In genomic region chr16:30535777-30536190, GRCh38 we compare ENCODE assay signal across 1 cellular context.
TF ChIP-seq lines count a peak whose summit lies in the region.

No MANE protein-coding gene starts in this region.

TF ChIP-seq in HepG2, 621 proteins besides CTCF, POLR2A, EP300 and RAD21 (continued from another document):
- TF ChIP-seq RBM39 (IDR thresholded peaks at IDR 0.05; ENCODE audit: low read depth, low read length, poor library complexity, severe bottlenecking) = no peak
- no peak for TF ChIP-seq ZNF644 (CRISPR knock-in tag; IDR thresholded peaks at IDR 0.05; ENCODE audit: low read depth)
- TF ChIP-seq, protein P1, sequence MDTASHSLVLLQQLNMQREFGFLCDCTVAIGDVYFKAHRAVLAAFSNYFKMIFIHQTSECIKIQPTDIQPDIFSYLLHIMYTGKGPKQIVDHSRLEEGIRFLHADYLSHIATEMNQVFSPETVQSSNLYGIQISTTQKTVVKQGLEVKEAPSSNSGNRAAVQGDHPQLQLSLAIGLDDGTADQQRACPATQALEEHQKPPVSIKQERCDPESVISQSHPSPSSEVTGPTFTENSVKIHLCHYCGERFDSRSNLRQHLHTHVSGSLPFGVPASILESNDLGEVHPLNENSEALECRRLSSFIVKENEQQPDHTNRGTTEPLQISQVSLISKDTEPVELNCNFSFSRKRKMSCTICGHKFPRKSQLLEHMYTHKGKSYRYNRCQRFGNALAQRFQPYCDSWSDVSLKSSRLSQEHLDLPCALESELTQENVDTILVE (CRISPR knock-in tag; IDR thresholded peaks at IDR 0.05) = no peak; the same call in 1 of the 2 replicates
- TF ChIP-seq ZNF768 (CRISPR knock-in tag; IDR thresholded peaks at IDR 0.05) = peak; percentile 64; the same call in 1 of the 2 replicates
- no peak for TF ChIP-seq ZNF552 (CRISPR knock-in tag; IDR thresholded peaks at IDR 0.05; ENCODE audit: borderline replicate concordance)
- TF ChIP-seq TEAD2 (CRISPR knock-in tag; IDR thresholded peaks at IDR 0.05) = no peak
- no peak for TF ChIP-seq XBP1 (CRISPR knock-in tag; IDR thresholded peaks at IDR 0.05)
- no peak for TF ChIP-seq TEAD3 (CRISPR knock-in tag; optimal IDR thresholded peaks at IDR 0.05; ENCODE audit: borderline replicate concordance)
- TF ChIP-seq NBN (conservative IDR thresholded peaks at IDR 0.05) = no peak
- no peak for TF ChIP-seq PHF8 (CRISPR knock-in tag; IDR thresholded peaks at IDR 0.05)
- TF ChIP-seq ETV6 (CRISPR knock-in tag; conservative IDR thresholded peaks at IDR 0.05) = no peak; the same call in 1 of the 2 replicates
- no peak for TF ChIP-seq ZNF407 (CRISPR knock-in tag; IDR thresholded peaks at IDR 0.05; ENCODE audit: not compliant biosample characterization)
- TF ChIP-seq ZNF207 (IDR thresholded peaks at IDR 0.05; ENCODE audit: borderline replicate concordance) = no peak
- no peak; the same call in 1 of the 2 replicates for TF ChIP-seq ZMYM2 (CRISPR knock-in tag; IDR thresholded peaks at IDR 0.05)
- TF ChIP-seq ZNF34 (CRISPR knock-in tag; IDR thresholded peaks at IDR 0.05; ENCODE audit: borderline replicate concordance) = no peak
- no peak for TF ChIP-seq KDM4B (CRISPR knock-in tag; IDR thresholded peaks at IDR 0.05)
- TF ChIP-seq ZNF382 (CRISPR knock-in tag; IDR thresholded peaks at IDR 0.05; ENCODE audit: borderline replicate concordance) = no peak
- TF ChIP-seq ZNF704 (CRISPR knock-in tag; IDR thresholded peaks at IDR 0.05; ENCODE audit: borderline replicate concordance) = 0 out of 2 replicates have a peak, but pooled peaks have one; percentile 69
- TF ChIP-seq, protein P2, sequence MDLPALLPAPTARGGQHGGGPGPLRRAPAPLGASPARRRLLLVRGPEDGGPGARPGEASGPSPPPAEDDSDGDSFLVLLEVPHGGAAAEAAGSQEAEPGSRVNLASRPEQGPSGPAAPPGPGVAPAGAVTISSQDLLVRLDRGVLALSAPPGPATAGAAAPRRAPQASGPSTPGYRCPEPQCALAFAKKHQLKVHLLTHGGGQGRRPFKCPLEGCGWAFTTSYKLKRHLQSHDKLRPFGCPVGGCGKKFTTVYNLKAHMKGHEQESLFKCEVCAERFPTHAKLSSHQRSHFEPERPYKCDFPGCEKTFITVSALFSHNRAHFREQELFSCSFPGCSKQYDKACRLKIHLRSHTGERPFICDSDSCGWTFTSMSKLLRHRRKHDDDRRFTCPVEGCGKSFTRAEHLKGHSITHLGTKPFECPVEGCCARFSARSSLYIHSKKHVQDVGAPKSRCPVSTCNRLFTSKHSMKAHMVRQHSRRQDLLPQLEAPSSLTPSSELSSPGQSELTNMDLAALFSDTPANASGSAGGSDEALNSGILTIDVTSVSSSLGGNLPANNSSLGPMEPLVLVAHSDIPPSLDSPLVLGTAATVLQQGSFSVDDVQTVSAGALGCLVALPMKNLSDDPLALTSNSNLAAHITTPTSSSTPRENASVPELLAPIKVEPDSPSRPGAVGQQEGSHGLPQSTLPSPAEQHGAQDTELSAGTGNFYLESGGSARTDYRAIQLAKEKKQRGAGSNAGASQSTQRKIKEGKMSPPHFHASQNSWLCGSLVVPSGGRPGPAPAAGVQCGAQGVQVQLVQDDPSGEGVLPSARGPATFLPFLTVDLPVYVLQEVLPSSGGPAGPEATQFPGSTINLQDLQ (CRISPR knock-in tag; IDR thresholded peaks at IDR 0.05) = no peak; the same call in 1 of the 2 replicates
- no peak for TF ChIP-seq U2AF2 (IDR thresholded peaks at IDR 0.05; ENCODE audit: low read depth, low read length)
- TF ChIP-seq, protein P3, sequence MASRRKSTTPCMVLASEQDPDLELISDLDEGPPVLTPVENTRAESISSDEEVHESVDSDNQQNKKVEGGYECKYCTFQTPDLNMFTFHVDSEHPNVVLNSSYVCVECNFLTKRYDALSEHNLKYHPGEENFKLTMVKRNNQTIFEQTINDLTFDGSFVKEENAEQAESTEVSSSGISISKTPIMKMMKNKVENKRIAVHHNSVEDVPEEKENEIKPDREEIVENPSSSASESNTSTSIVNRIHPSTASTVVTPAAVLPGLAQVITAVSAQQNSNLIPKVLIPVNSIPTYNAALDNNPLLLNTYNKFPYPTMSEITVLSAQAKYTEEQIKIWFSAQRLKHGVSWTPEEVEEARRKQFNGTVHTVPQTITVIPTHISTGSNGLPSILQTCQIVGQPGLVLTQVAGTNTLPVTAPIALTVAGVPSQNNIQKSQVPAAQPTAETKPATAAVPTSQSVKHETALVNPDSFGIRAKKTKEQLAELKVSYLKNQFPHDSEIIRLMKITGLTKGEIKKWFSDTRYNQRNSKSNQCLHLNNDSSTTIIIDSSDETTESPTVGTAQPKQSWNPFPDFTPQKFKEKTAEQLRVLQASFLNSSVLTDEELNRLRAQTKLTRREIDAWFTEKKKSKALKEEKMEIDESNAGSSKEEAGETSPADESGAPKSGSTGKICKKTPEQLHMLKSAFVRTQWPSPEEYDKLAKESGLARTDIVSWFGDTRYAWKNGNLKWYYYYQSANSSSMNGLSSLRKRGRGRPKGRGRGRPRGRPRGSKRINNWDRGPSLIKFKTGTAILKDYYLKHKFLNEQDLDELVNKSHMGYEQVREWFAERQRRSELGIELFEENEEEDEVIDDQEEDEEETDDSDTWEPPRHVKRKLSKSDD (CRISPR knock-in tag; IDR thresholded peaks at IDR 0.05; ENCODE audit: low read depth) = no peak
- TF ChIP-seq PCBP2 (optimal IDR thresholded peaks at IDR 0.05; ENCODE audit: low read depth, low read length, poor library complexity, severe bottlenecking) = no peak
- TF ChIP-seq, protein P4, sequence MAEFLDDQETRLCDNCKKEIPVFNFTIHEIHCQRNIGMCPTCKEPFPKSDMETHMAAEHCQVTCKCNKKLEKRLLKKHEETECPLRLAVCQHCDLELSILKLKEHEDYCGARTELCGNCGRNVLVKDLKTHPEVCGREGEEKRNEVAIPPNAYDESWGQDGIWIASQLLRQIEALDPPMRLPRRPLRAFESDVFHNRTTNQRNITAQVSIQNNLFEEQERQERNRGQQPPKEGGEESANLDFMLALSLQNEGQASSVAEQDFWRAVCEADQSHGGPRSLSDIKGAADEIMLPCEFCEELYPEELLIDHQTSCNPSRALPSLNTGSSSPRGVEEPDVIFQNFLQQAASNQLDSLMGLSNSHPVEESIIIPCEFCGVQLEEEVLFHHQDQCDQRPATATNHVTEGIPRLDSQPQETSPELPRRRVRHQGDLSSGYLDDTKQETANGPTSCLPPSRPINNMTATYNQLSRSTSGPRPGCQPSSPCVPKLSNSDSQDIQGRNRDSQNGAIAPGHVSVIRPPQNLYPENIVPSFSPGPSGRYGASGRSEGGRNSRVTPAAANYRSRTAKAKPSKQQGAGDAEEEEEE (CRISPR knock-in tag; IDR thresholded peaks at IDR 0.05; ENCODE audit: borderline replicate concordance) = no peak; the same call in 1 of the 2 replicates
